In genomic region chr3:189778340-189778950, GRCh38 we compare ENCODE assay signal across 23 cellular contexts.
DNase-seq lines count a peak whose midpoint lies in the region; ATAC-seq lines count a peak whose summit lies in the region.
"Had no signal": no experiment of that assay in that cellular context is flagged by ENCODE, and none has a peak within 500 bp of the region (broad histone marks: within the 10 kb centered on the region; RNA-seq: fewer than 3 reads in every experiment).

No MANE protein-coding gene starts in this region.

- H3F3A ChIP-seq in GM23248 (ENCODE audit: insufficient read depth), result peaks cover 12% of the 10 kb centered on the region

- H3K79me2 ChIP-seq in GM23248 (ENCODE audit: insufficient read depth), result no peaks in the 10 kb centered on the region

- H3K9me2 ChIP-seq in GM23248 (ENCODE audit: insufficient read depth), result no peaks in the 10 kb centered on the region

- no peak overlapping the region for H3K4me2 ChIP-seq in GM23248 (ENCODE audit: unreplicated experiment)
- H3K4me2 ChIP-seq: KMS-11 had no signal

- no peaks in the 10 kb centered on the region for H3K27me3 ChIP-seq in GM23248 (replicated peaks; ENCODE audit: insufficient read depth)
- H3K27me3 ChIP-seq: body of pancreas, spleen, upper lobe of right lung had no signal

- H3K4me3 ChIP-seq in GM23248, result no peak overlapping the region
- H3K4me3 ChIP-seq: body of pancreas, SK-N-MC, spleen, upper lobe of right lung had no signal

- H4K20me1 ChIP-seq in GM23248 (ENCODE audit: insufficient read depth), result no peaks in the 10 kb centered on the region

- in situ Hi-C loops in GM23248 (cut with MboI), result no loop called here

- peak; percentile 66 for ATAC-seq in GM18867 (IDR thresholded peaks at IDR 0.05; ENCODE audit: unreplicated experiment)
- ATAC-seq in GM21619 (IDR thresholded peaks at IDR 0.05; ENCODE audit: unreplicated experiment), result peak; percentile 50
- peak; percentile 68 for ATAC-seq in HG03520 (IDR thresholded peaks at IDR 0.05; ENCODE audit: unreplicated experiment)
- ATAC-seq: body of pancreas; effector memory CD8-positive, alpha-beta T cell; upper lobe of right lung had no signal

- no peak overlapping the region for H2AFZ ChIP-seq in GM23248

- no peak overlapping the region for H3K9ac ChIP-seq in GM23248
- H3K9ac ChIP-seq: KMS-11 had no signal

- H3K27ac ChIP-seq in epithelial cell of prostate (peak overlapping the region; percentile 5), GM23248 (no peak overlapping the region)
- H3K27ac ChIP-seq: body of pancreas, KMS-11, SK-N-MC, spleen, upper lobe of right lung had no signal

- H3K9me3 ChIP-seq in GM23248 (ENCODE audit: low read depth), result no peaks in the 10 kb centered on the region
- H3K9me3 ChIP-seq: body of pancreas, spleen, upper lobe of right lung had no signal

- H3K4me1 ChIP-seq in GM23248 (ENCODE audit: insufficient read depth), result peaks cover 3% of the 10 kb centered on the region
- H3K4me1 ChIP-seq: body of pancreas, upper lobe of right lung had no signal

- no peaks in the 10 kb centered on the region for H3K36me3 ChIP-seq in GM23248 (ENCODE audit: low read depth)
- H3K36me3 ChIP-seq: spleen, upper lobe of right lung had no signal

- WGBS in GM23248 (ENCODE audit: low coverage in 1 of 2, low lambda C conversion rate in 2 of 2, missing lambda C conversion rate in 2 of 2), 2 experiments, result 76 to 78% methylated on average over 5 of the region's 5 CpGs

- no peak for DNase-seq in epithelial cell of prostate (ENCODE audit: low read depth, low spot score)
- DNase-seq in hippocampal formation (lab: John Stamatoyannopoulos, UW), result no peak
- no peak for DNase-seq in activated naive CD4-positive, alpha-beta T cell treated with anti-CD3 and anti-CD28 coated beads, Interleukin-2, amount 50 U/mL, for 16 hours
- no peak for DNase-seq in GM23248
- DNase-seq: activated CD8-positive, alpha-beta memory T cell treated with anti-CD3 and anti-CD28 coated beads for 24 hours; activated naive CD8-positive, alpha-beta T cell treated with anti-CD3 and anti-CD28 coated beads for 36 hours; activated T-cell treated with anti-CD3 and anti-CD28 coated beads, Interleukin-2, amount 50 U/mL, for 48 hours; body of pancreas; DMS79; effector memory CD8-positive, alpha-beta T cell; naive B cell; NCI-H187 treated with DMSO at 0.1 percent for 48 hours; NCI-H226; occipital lobe; retina; spleen; stimulated activated CD4-positive, alpha-beta T cell treated with anti-CD3 and anti-CD28 coated beads, Interleukin-4, amount 100 ng/mL, for 4 hours; upper lobe of right lung had no signal
